ENCODE assay signal across 23 cellular contexts in the genomic region with DNA sequence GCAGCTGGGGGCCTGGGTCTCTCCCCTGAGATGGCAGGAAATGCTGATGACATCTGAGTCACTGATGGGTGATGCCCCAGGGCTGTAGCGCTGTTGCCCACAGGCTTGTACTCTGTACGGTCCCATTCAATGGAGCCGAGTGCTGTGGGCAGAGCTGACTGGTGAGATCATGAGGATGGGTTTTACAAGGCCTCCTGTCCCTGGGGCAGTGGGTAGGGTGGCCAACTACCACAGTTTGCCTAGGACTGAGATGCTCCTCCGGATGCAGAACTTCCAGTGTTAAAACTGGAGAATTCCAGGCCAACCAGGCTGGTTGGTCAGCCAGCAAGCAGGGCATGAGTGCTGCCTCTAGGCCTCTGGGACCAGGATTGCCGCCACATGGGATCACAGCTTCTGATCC. TPM values are rescaled to one million over a fixed set of nuclear protein-coding genes. Genes with fewer than 3 reads are reported as not detected.
A peak's percentile ranks its signal among the peaks of the same experiment; 100 is the strongest.
DNase-seq lines count a peak whose midpoint lies in the region; ATAC-seq and TF ChIP-seq lines count a peak whose summit lies in the region.
"Had no signal": no experiment of that assay in that cellular context is flagged by ENCODE, and none has a peak within 500 bp of the region (broad histone marks: within the 10 kb centered on the region; RNA-seq: fewer than 3 reads in every experiment).

No MANE protein-coding gene starts in this region.

- H3K4me3 ChIP-seq in HCT116 (replicated peaks in 1 of 2; ENCODE audit: low read depth in 1 of 2, low read length in 2 of 2) (no peak overlapping the region), mammary epithelial cell (replicated peaks in 1 of 3; ENCODE audit: insufficient read depth in 1 of 3, low read depth in 2 of 3, low read length in 3 of 3) (no peak overlapping the region), osteoblast (ENCODE audit: insufficient read depth, low read length) (no peak overlapping the region), tibial nerve (no peak overlapping the region)
- H3K4me3 ChIP-seq: gastroesophageal sphincter, HAP-1, left ventricle myocardium inferior, SJSA1 had no signal

- H3K79me2 ChIP-seq in HCT116 (ENCODE audit: insufficient read depth, low read length) (no peaks in the 10 kb centered on the region), mammary epithelial cell (ENCODE audit: insufficient read depth, low read length) (peaks cover 12% of the 10 kb centered on the region), osteoblast (ENCODE audit: insufficient read depth, low read length) (peaks cover 13% of the 10 kb centered on the region)

- H3K4me3 Mint-ChIP-seq in activated CD4-positive, alpha-beta T cell treated with anti-CD3 and anti-CD28 coated beads, Interleukin-2, amount 10 ng/mL, durations not matched to agents 7 days and 5 days: no peak overlapping the region
- H3K4me3 Mint-ChIP-seq: activated T-helper 17 cell treated with anti-CD3 and anti-CD28 coated beads, Interleukin-2, amount 50 U/mL, for 72 hours; CD8-positive, alpha-beta T cell; dendritic cell treated with granulocyte-macrophage colony-stimulating factor and Interleukin-4, amounts not matched to agents 40 ng/mL and 50 ng/mL, for 4 days had no signal

- no peak overlapping the region for H3K27ac ChIP-seq in HCT116 (ENCODE audit: low read depth, low read length)
- H3K27ac ChIP-seq in mammary epithelial cell (ENCODE audit: insufficient read depth, low read depth, low read length): peak overlapping the region; percentile 98
- peak overlapping the region; percentile 98 for H3K27ac ChIP-seq in osteoblast (ENCODE audit: low read depth, low read length)
- peak overlapping the region; percentile 36 to 96 (median 74) for H3K27ac ChIP-seq in tibial nerve
- H3K27ac ChIP-seq: neutrophil, SJSA1 had no signal

- TF ChIP-seq EP300 in tibial nerve (IDR thresholded peaks at IDR 0.05): no peak

- H4K20me1 ChIP-seq in HCT116 (ENCODE audit: insufficient read depth) (no peaks in the 10 kb centered on the region), mammary epithelial cell (ENCODE audit: insufficient read depth, low read length) (no peaks in the 10 kb centered on the region), osteoblast (ENCODE audit: insufficient read depth, low read length) (no peaks in the 10 kb centered on the region)

- in situ Hi-C loops in mammary epithelial cell (cut with MboI; ENCODE audit: low sequenced_read_pairs in 2 of 2): no loop called here

- H3K36me3 Mint-ChIP-seq in activated CD4-positive, alpha-beta T cell treated with anti-CD3 and anti-CD28 coated beads, Interleukin-2, amount 10 ng/mL, durations not matched to agents 7 days and 5 days (ENCODE audit: low read depth): no peaks in the 10 kb centered on the region
- H3K36me3 Mint-ChIP-seq: CD8-positive, alpha-beta T cell had no signal

- H3K4me2 ChIP-seq in HCT116 (ENCODE audit: low read length) (peak overlapping the region; percentile 77), mammary epithelial cell (ENCODE audit: insufficient read depth, low read depth, low read length) (no peak overlapping the region), osteoblast (ENCODE audit: insufficient read depth, low read length) (no peak overlapping the region)

- no peaks in the 10 kb centered on the region for H3K9me3 ChIP-seq in HCT116 (ENCODE audit: control insufficient read depth in 1 of 2, insufficient read depth in 1 of 2, low read depth in 1 of 2, low read length in 2 of 2)
- no peaks in the 10 kb centered on the region for H3K9me3 ChIP-seq in mammary epithelial cell (replicated peaks; ENCODE audit: insufficient read depth, low read length)
- H3K9me3 ChIP-seq in osteoblast (ENCODE audit: low read depth, low read length): no peaks in the 10 kb centered on the region
- no peaks in the 10 kb centered on the region for H3K9me3 ChIP-seq in tibial nerve
- H3K9me3 ChIP-seq: gastroesophageal sphincter, HAP-1, left ventricle myocardium inferior, neutrophil, SJSA1 had no signal

- no peaks in the 10 kb centered on the region for H3K9me3 Mint-ChIP-seq in activated CD4-positive, alpha-beta T cell treated with anti-CD3 and anti-CD28 coated beads, Interleukin-2, amount 10 ng/mL, durations not matched to agents 7 days and 5 days
- H3K9me3 Mint-ChIP-seq: activated T-helper 17 cell treated with anti-CD3 and anti-CD28 coated beads, Interleukin-2, amount 50 U/mL, for 72 hours; CD8-positive, alpha-beta T cell; dendritic cell treated with granulocyte-macrophage colony-stimulating factor and Interleukin-4, amounts not matched to agents 40 ng/mL and 50 ng/mL, for 4 days had no signal

- no peak overlapping the region for H3K27ac Mint-ChIP-seq in activated CD4-positive, alpha-beta T cell treated with anti-CD3 and anti-CD28 coated beads, Interleukin-2, amount 10 ng/mL, durations not matched to agents 7 days and 5 days
- H3K27ac Mint-ChIP-seq: activated T-helper 17 cell treated with anti-CD3 and anti-CD28 coated beads, Interleukin-2, amount 50 U/mL, for 72 hours; CD8-positive, alpha-beta T cell had no signal

- no peak overlapping the region for H2AFZ ChIP-seq in HCT116 (ENCODE audit: low read depth, low read length, poor library complexity, severe bottlenecking)
- no peak overlapping the region for H2AFZ ChIP-seq in mammary epithelial cell (ENCODE audit: low read depth, low read length)
- no peak overlapping the region for H2AFZ ChIP-seq in osteoblast (ENCODE audit: low read length)

- RAD21 ChIA-PET in HCT116 (lab: Charles Lee; ENCODE audit: low non-redundant PET in 1 of 2, low total read pairs in 2 of 2, uncharacterized antibody in 2 of 2, unreplicated experiment in 2 of 2): no interaction called here

- H3K27me3 ChIP-seq in HCT116 (ENCODE audit: insufficient read depth, low read length) (no peaks in the 10 kb centered on the region), mammary epithelial cell (ENCODE audit: insufficient read depth, low read length) (no peaks in the 10 kb centered on the region), osteoblast (ENCODE audit: insufficient read depth, low read length) (no peaks in the 10 kb centered on the region), tibial nerve (no peaks in the 10 kb centered on the region)
- H3K27me3 ChIP-seq: gastroesophageal sphincter, neutrophil, SJSA1 had no signal

- peaks cover 10% of the 10 kb centered on the region for H3K27me3 Mint-ChIP-seq in activated CD4-positive, alpha-beta T cell treated with anti-CD3 and anti-CD28 coated beads, Interleukin-2, amount 10 ng/mL, durations not matched to agents 7 days and 5 days

- peaks cover 0 to 2% of the 10 kb centered on the region in 2 experiments; a peak in 1 of 4 replicates for H3K36me3 ChIP-seq in HCT116 (ENCODE audit: control insufficient read depth in 1 of 2, insufficient read depth in 2 of 2, low read length in 2 of 2)
- peaks cover 4% of the 10 kb centered on the region for H3K36me3 ChIP-seq in mammary epithelial cell (ENCODE audit: insufficient read depth, low read length)
- H3K36me3 ChIP-seq in osteoblast (ENCODE audit: insufficient read depth, low read length): peaks cover 8% of the 10 kb centered on the region
- H3K36me3 ChIP-seq in tibial nerve: peaks cover 0 to 10% (median 2%) of the 10 kb centered on the region in 3 donors
- H3K36me3 ChIP-seq: HAP-1, neutrophil had no signal

- no peak for ATAC-seq in HCT116
- ATAC-seq: activated T-helper 17 cell treated with anti-CD3 and anti-CD28 coated beads, Interleukin-2, amount 50 U/mL, for 72 hours; CD8-positive, alpha-beta T cell; gastroesophageal sphincter had no signal

- WGBS in mammary epithelial cell (ENCODE audit: low coverage, missing lambda C conversion rate): 86% methylated on average over 3 of the region's 5 CpGs
- 68 to 86% methylated on average over 2 to 5 of the region's 5 CpGs for WGBS in tibial nerve, 2 donors

- dilution Hi-C loops in mammary epithelial cell (cut with HindIII; ENCODE audit: low sequenced_read_pairs): loop anchor here (5.0 kb wide), 1 partner anchor 152 kb away; no protein-coding TSS in a partner anchor

- no peaks in the 10 kb centered on the region for H3K9me2 ChIP-seq in HCT116 (ENCODE audit: insufficient read depth)

- H3K4me1 Mint-ChIP-seq in activated CD4-positive, alpha-beta T cell treated with anti-CD3 and anti-CD28 coated beads, Interleukin-2, amount 10 ng/mL, durations not matched to agents 7 days and 5 days: no peaks in the 10 kb centered on the region
- H3K4me1 Mint-ChIP-seq: activated T-helper 17 cell treated with anti-CD3 and anti-CD28 coated beads, Interleukin-2, amount 50 U/mL, for 72 hours had no signal

- peaks cover 41 to 79% of the 10 kb centered on the region in 2 experiments for H3K4me1 ChIP-seq in HCT116 (ENCODE audit: control insufficient read depth in 1 of 2, insufficient read depth in 2 of 2, low read length in 2 of 2)
- peaks cover 75% of the 10 kb centered on the region for H3K4me1 ChIP-seq in mammary epithelial cell (ENCODE audit: insufficient read depth, low read length)
- peaks cover 69% of the 10 kb centered on the region for H3K4me1 ChIP-seq in osteoblast (ENCODE audit: insufficient read depth, low read length)
- peaks cover 0 to 98% (median 76%) of the 10 kb centered on the region in 4 donors for H3K4me1 ChIP-seq in tibial nerve

- TF ChIP-seq POLR2A in HCT116 (IDR thresholded peaks at IDR 0.05; ENCODE audit: borderline replicate concordance, extremely low read depth, insufficient read depth, insufficient read length): no peak
- no peak for TF ChIP-seq POLR2A in tibial nerve (IDR thresholded peaks at IDR 0.05)

- no peak for TF ChIP-seq RAD21 in HCT116 (IDR thresholded peaks at IDR 0.05; ENCODE audit: low read depth)

- POLR2A ChIA-PET in HCT116 (lab: Charles Lee): interaction anchor here (0.5 to 2.6 kb wide), 2 partner anchors 20 to 27 kb away, joined by 3 to 7 read pairs; no protein-coding TSS in a partner anchor
- POLR2A ChIA-PET in activated CD4-positive, alpha-beta T cell treated with anti-CD3 and anti-CD28 coated beads, Interleukin-2, amount 10 ng/mL, durations not matched to agents 7 days and 5 days (lab: Charles Lee): interaction anchor here (0.6 kb wide), 1 partner anchor 701 kb away, joined by 3 read pairs; no protein-coding TSS in a partner anchor

- H3K9ac ChIP-seq in HCT116 (ENCODE audit: low read length) (no peak overlapping the region), mammary epithelial cell (ENCODE audit: insufficient read depth, low read length) (no peak overlapping the region)

- DNase-seq in HCT116 (ENCODE audit: low read depth, low spot score) (no peak), mammary epithelial cell (no peak), osteoblast (ENCODE audit: insufficient read length, low spot score, missing footprints) (no peak), tibial nerve (ENCODE audit: low spot score in 2 of 2) (no peak), NCI-H128 (lab: John Stamatoyannopoulos, UW; ENCODE audit: unreplicated experiment) (no peak), NCI-H2171 treated with DMSO at 0.1 percent for 48 hours (lab: John Stamatoyannopoulos, UW) (no peak), HT-29 (ENCODE audit: low spot score) (no peak)
- DNase-seq in activated CD4-positive, alpha-beta T cell treated with anti-CD3 and anti-CD28 coated beads, Interleukin-2, amount 10 ng/mL, durations not matched to agents 7 days and 5 days: no peak
- DNase-seq: CD8-positive, alpha-beta T cell; DMS53; left ventricle myocardium inferior; MM.1S; NCI-H1694 treated with DMSO at 0.1 percent for 48 hours; NCI-H2227 treated with DMSO at 0.1 percent for 48 hours; NCI-H82; stimulated activated naive CD4-positive, alpha-beta T cell had no signal

- CTCF ChIA-PET in HCT116 (lab: Charles Lee) (interaction anchor here (1.1 to 4.2 kb wide), 3 partner anchors 11 to 53 kb away, joined by 3 to 35 read pairs (median 21); no protein-coding TSS in a partner anchor), mammary epithelial cell (lab: Charles Lee; ENCODE audit: low non-redundant PET) (no interaction called here)
- CTCF ChIA-PET in activated CD4-positive, alpha-beta T cell treated with anti-CD3 and anti-CD28 coated beads, Interleukin-2, amount 10 ng/mL, durations not matched to agents 7 days and 5 days (lab: Charles Lee): interaction anchor here (0.9 to 1.4 kb wide), 2 partner anchors 12 to 53 kb away, joined by 3 read pairs; no protein-coding TSS in a partner anchor

- intact Hi-C loops in HCT116 (cut with micrococcal nuclease) (no loop called here), mammary epithelial cell (cut with micrococcal nuclease) (loop anchor here (5.0 kb wide), 1 partner anchor 62 kb away; a partner anchor contains a TSS)

- BruUV-seq in HCT116 (replicated peaks; lab: Mats Ljungman, UMichigan): no TSS peak
- no TSS peak for BruUV-seq in mammary epithelial cell (replicated peaks; lab: Mats Ljungman, UMichigan)

- TF ChIP-seq CTCF in HCT116 (IDR thresholded peaks at IDR 0.05 in 2 of 3, conservative IDR thresholded peaks at IDR 0.05 in 1 of 3; ENCODE audit: borderline replicate concordance in 1 of 3, insufficient read depth in 1 of 3, low read depth in 2 of 3, low read length in 2 of 3) (no peak), mammary epithelial cell (conservative IDR thresholded peaks at IDR 0.05 in 1 of 2, IDR thresholded peaks at IDR 0.05 in 1 of 2; ENCODE audit: extremely low read depth in 1 of 2, insufficient read depth in 1 of 2, low read depth in 1 of 2, low read length in 2 of 2) (no peak), osteoblast (IDR thresholded peaks at IDR 0.05; ENCODE audit: extremely low read depth, low read depth, low read length) (no peak), tibial nerve (IDR thresholded peaks at IDR 0.05) (no peak)

RNA-seq across cellular contexts. Expression of a gene that starts 9.2 kb away (rescaled TPM):
- total RNA-seq in HCT116 (2021; ENCODE audit: unreplicated experiment): 22.1 TPM
- polyA plus RNA-seq in HCT116 (2012): 26.5 and 33.4 TPM in 2 replicates
- 100 to 1,000 TPM; 132 to 205 TPM for total RNA-seq in mammary epithelial cell
- polyA plus RNA-seq in mammary epithelial cell: 96.4 TPM
- 27.0 TPM for polyA minus RNA-seq in mammary epithelial cell
- total RNA-seq in osteoblast: 116 and 134 TPM in 2 replicates
- total RNA-seq in tibial nerve: 100 to 1,000 TPM; 243 to 301 (median 271) TPM
- total RNA-seq in activated CD4-positive, alpha-beta T cell treated with anti-CD3 and anti-CD28 coated beads, Interleukin-2, amount 10 ng/mL, durations not matched to agents 7 days and 5 days: 10 to 100 TPM; 12.1 to 18.8 TPM
- 39.4 and 49.4 TPM in 2 replicates for total RNA-seq in HT-29 (2014; rRNA removed; shearing (Covaris generic))

RNA-seq across cellular contexts. Expression of a gene that starts 38.2 kb away (rescaled TPM):
- total RNA-seq in HCT116 (2021; ENCODE audit: unreplicated experiment): not detected
- 0.49 and 0.90 TPM in 2 replicates for polyA plus RNA-seq in HCT116 (2012)
- not detected for total RNA-seq in mammary epithelial cell
- 0.07 TPM for polyA plus RNA-seq in mammary epithelial cell
- polyA minus RNA-seq in mammary epithelial cell: not detected
- total RNA-seq in osteoblast: not detected in 2 replicates
- 1 to 10 TPM in 1 of 4 donors, under 1 TPM in 1, not detected in 2; under 0.01 to 3.5 TPM for total RNA-seq in tibial nerve
- not detected for total RNA-seq in activated CD4-positive, alpha-beta T cell treated with anti-CD3 and anti-CD28 coated beads, Interleukin-2, amount 10 ng/mL, durations not matched to agents 7 days and 5 days
- total RNA-seq in HT-29 (2014; rRNA removed; shearing (Covaris generic)): not detected in 2 replicates
- total RNA-seq: activated T-helper 17 cell treated with anti-CD3 and anti-CD28 coated beads, Interleukin-2, amount 50 U/mL, for 72 hours; bronchial epithelial cell; CD8-positive, alpha-beta T cell; gastroesophageal sphincter; SJSA1 had no signal

RNA-seq across cellular contexts. Expression of a gene that starts 47.1 kb away (rescaled TPM):
- total RNA-seq in HCT116 (2021; ENCODE audit: unreplicated experiment) (51.7 TPM), mammary epithelial cell (100 to 1,000 TPM; 145 to 609 TPM), osteoblast (389 and 480 TPM in 2 replicates), tibial nerve (1,000 to 10,000 TPM in 3 of 4 donors, 100 to 1,000 TPM in 1; 548 to 1,751 (median 1,444) TPM)
- polyA plus RNA-seq in HCT116 (2012): 77.6 and 98.9 TPM in 2 replicates
- polyA plus RNA-seq in mammary epithelial cell: 231 TPM
- 209 TPM for polyA minus RNA-seq in mammary epithelial cell
- total RNA-seq in activated CD4-positive, alpha-beta T cell treated with anti-CD3 and anti-CD28 coated beads, Interleukin-2, amount 10 ng/mL, durations not matched to agents 7 days and 5 days: 10 to 100 TPM; 82.4 to 83.4 TPM
- total RNA-seq in HT-29 (2014; rRNA removed; shearing (Covaris generic)): 183 and 213 TPM in 2 replicates
